In genomic region chr3:151086484-151087456, GRCh38 we compare ENCODE assay signal across 1 cellular context.
TF ChIP-seq lines count a peak whose summit lies in the region.

No MANE protein-coding gene starts in this region.

TF ChIP-seq in HepG2, 621 proteins besides CTCF, POLR2A, EP300 and RAD21 (continued from another document):
- TF ChIP-seq, protein P1, sequence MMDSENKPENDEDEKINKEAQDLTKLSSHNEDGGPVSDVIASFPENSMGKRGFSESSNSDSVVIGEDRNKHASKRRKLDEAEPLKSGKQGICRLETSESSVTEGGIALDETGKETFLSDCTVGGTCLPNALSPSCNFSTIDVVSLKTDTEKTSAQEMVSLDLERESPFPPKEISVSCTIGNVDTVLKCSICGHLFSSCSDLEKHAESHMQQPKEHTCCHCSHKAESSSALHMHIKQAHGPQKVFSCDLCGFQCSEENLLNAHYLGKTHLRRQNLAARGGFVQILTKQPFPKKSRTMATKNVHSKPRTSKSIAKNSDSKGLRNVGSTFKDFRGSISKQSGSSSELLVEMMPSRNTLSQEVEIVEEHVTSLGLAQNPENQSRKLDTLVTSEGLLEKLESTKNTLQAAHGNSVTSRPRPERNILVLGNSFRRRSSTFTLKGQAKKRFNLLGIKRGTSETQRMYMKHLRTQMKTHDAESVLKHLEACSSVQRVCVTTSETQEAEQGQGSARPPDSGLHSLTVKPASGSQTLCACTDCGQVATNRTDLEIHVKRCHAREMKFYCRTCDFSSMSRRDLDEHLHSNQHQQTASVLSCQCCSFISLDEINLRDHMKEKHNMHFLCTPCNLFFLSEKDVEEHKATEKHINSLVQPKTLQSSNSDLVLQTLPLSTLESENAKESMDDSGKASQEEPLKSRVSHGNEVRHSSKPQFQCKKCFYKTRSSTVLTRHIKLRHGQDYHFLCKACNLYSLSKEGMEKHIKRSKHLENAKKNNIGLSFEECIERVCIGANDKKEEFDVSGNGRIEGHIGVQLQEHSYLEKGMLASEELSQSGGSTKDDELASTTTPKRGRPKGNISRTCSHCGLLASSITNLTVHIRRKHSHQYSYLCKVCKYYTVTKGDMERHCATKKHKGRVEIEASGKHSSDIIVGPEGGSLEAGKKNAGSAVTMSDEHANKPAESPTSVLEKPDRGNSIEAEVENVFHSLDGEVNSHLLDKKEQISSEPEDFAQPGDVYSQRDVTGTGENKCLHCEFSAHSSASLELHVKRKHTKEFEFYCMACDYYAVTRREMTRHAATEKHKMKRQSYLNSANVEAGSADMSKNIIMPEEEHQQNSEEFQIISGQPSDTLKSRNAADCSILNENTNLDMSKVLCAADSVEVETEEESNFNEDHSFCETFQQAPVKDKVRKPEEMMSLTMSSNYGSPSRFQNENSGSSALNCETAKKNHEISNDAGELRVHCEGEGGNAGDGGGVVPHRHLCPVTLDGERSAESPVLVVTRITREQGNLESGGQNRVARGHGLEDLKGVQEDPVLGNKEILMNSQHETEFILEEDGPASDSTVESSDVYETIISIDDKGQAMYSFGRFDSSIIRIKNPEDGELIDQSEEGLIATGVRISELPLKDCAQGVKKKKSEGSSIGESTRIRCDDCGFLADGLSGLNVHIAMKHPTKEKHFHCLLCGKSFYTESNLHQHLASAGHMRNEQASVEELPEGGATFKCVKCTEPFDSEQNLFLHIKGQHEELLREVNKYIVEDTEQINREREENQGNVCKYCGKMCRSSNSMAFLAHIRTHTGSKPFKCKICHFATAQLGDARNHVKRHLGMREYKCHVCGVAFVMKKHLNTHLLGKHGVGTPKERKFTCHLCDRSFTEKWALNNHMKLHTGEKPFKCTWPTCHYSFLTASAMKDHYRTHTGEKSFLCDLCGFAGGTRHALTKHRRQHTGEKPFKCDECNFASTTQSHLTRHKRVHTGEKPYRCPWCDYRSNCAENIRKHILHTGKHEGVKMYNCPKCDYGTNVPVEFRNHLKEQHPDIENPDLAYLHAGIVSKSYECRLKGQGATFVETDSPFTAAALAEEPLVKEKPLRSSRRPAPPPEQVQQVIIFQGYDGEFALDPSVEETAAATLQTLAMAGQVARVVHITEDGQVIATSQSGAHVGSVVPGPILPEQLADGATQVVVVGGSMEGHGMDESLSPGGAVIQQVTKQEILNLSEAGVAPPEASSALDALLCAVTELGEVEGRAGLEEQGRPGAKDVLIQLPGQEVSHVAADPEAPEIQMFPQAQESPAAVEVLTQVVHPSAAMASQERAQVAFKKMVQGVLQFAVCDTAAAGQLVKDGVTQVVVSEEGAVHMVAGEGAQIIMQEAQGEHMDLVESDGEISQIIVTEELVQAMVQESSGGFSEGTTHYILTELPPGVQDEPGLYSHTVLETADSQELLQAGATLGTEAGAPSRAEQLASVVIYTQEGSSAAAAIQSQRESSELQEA (CRISPR knock-in tag; IDR thresholded peaks at IDR 0.05; ENCODE audit: not compliant biosample characterization), result no peak
